Comparison of ENCODE assay signal across 23 cellular contexts in the genomic region with DNA sequence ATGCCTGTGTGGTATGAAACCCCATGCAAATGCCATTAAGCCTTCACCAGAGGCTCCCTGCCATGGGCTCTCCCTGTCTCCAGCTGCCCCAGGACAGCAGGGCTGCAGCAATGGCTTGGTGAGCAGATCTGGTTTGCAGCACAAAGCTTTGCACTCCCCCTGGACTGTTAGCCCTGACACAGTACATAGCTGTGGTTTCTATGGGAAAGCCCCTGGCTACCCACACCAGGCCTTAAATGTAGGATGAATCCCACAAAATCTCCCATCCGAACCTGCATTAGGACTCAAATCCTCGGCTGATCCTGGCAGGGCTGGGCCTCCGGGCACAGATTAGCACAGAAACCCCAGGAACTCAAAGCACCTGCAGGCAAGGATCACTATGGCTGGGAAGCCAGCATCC.
DNase-seq lines count a peak whose midpoint lies in the region; TF ChIP-seq lines count a peak whose summit lies in the region.
"Had no signal": no experiment of that assay in that cellular context is flagged by ENCODE, and none has a peak within 500 bp of the region (broad histone marks: within the 10 kb centered on the region; RNA-seq: fewer than 3 reads in every experiment).

No MANE protein-coding gene starts in this region.

- no peaks in the 10 kb centered on the region for H3K4me1 Mint-ChIP-seq in activated T-helper 1 cell treated with anti-CD3 and anti-CD28 coated beads, Interleukin-12 subunit alpha, Interleukin-12 subunit beta, Interleukin-2, Interleukin-4 antibody, amounts not matched to agents 30 ng/mL and 10 ng/mL and 1 ng/mL, durations not matched to agents 14 hours and 24 hours and 36 hours (ENCODE audit: low read depth)

- 71% methylated on average over 3 of the region's 3 CpGs for WGBS in mesenchymal stem cell

- H3K4me3 ChIP-seq in choroid plexus epithelial cell (ENCODE audit: low read depth, low read length) (no peak overlapping the region), mesenchymal stem cell (ENCODE audit: insufficient read depth in 1 of 2, low read depth in 1 of 2, low read length in 2 of 2) (no peak overlapping the region)
- no peak overlapping the region for H3K4me3 ChIP-seq in effector memory CD4-positive, alpha-beta T cell (ENCODE audit: insufficient read depth, low read depth, low read length, poor library complexity, severe bottlenecking)
- H3K4me3 ChIP-seq: GM23338, heart right ventricle, pancreas, spleen, transverse colon had no signal

- H3K27ac Mint-ChIP-seq in activated T-helper 1 cell treated with anti-CD3 and anti-CD28 coated beads, Interleukin-12 subunit alpha, Interleukin-12 subunit beta, Interleukin-2, Interleukin-4 antibody, amounts not matched to agents 30 ng/mL and 10 ng/mL and 1 ng/mL, durations not matched to agents 14 hours and 24 hours and 36 hours: no peak overlapping the region
- H3K27ac Mint-ChIP-seq: CD8-positive, alpha-beta T cell; dendritic cell treated with granulocyte-macrophage colony-stimulating factor and Interleukin-4, amounts not matched to agents 40 ng/mL and 50 ng/mL, for 4 days; GM23338; stimulated activated effector memory CD8-positive, alpha-beta T cell treated with anti-CD3 and anti-CD28 coated beads, Interleukin-12 subunit alpha, Interleukin-12 subunit beta, amount 100 ng/mL, for 72 hours had no signal

- no peaks in the 10 kb centered on the region for H3K79me1 ChIP-seq in mesenchymal stem cell (replicated peaks; ENCODE audit: low read length, poor library complexity, severe bottlenecking)

- no peaks in the 10 kb centered on the region for H3K9me3 ChIP-seq in mesenchymal stem cell (ENCODE audit: control insufficient read depth, low read length)
- H3K9me3 ChIP-seq in effector memory CD4-positive, alpha-beta T cell (ENCODE audit: control insufficient read depth, low read length): no peaks in the 10 kb centered on the region
- H3K9me3 ChIP-seq: pancreas, spleen, transverse colon had no signal

- H2AFZ ChIP-seq in mesenchymal stem cell (ENCODE audit: low read depth, low read length): no peak overlapping the region
- H2AFZ ChIP-seq: GM23338 had no signal

- H3K18ac ChIP-seq in mesenchymal stem cell (ENCODE audit: low read depth in 1 of 2, low read length in 2 of 2): no peak overlapping the region

- no peaks in the 10 kb centered on the region for H3K27me3 Mint-ChIP-seq in activated T-helper 1 cell treated with anti-CD3 and anti-CD28 coated beads, Interleukin-12 subunit alpha, Interleukin-12 subunit beta, Interleukin-2, Interleukin-4 antibody, amounts not matched to agents 30 ng/mL and 10 ng/mL and 1 ng/mL, durations not matched to agents 14 hours and 24 hours and 36 hours (ENCODE audit: insufficient read depth)

- H2BK15ac ChIP-seq in mesenchymal stem cell (ENCODE audit: low read depth, poor library complexity, severe bottlenecking): no peak overlapping the region

- no peak overlapping the region for H3K4ac ChIP-seq in mesenchymal stem cell (ENCODE audit: low read depth in 1 of 2, low read length in 2 of 2)

- peaks cover 23% of the 10 kb centered on the region for H3K4me1 ChIP-seq in mesenchymal stem cell (ENCODE audit: control insufficient read depth, insufficient read depth, low read depth, low read length)
- no peaks in the 10 kb centered on the region for H3K4me1 ChIP-seq in effector memory CD4-positive, alpha-beta T cell (ENCODE audit: control insufficient read depth, insufficient read depth, low read length, poor library complexity, severe bottlenecking)
- H3K4me1 ChIP-seq: pancreas had no signal

- H3K23ac ChIP-seq in mesenchymal stem cell (ENCODE audit: low read length in 2 of 2): no peak overlapping the region

- no peaks in the 10 kb centered on the region for H3K9me3 Mint-ChIP-seq in activated T-helper 1 cell treated with anti-CD3 and anti-CD28 coated beads, Interleukin-12 subunit alpha, Interleukin-12 subunit beta, Interleukin-2, Interleukin-4 antibody, amounts not matched to agents 30 ng/mL and 10 ng/mL and 1 ng/mL, durations not matched to agents 14 hours and 24 hours and 36 hours
- H3K9me3 Mint-ChIP-seq: CD8-positive, alpha-beta T cell; dendritic cell treated with granulocyte-macrophage colony-stimulating factor and Interleukin-4, amounts not matched to agents 40 ng/mL and 50 ng/mL, for 4 days; GM23338; stimulated activated effector memory CD8-positive, alpha-beta T cell treated with anti-CD3 and anti-CD28 coated beads, Interleukin-12 subunit alpha, Interleukin-12 subunit beta, amount 100 ng/mL, for 72 hours had no signal

- no peaks in the 10 kb centered on the region for H3K36me3 Mint-ChIP-seq in activated T-helper 1 cell treated with anti-CD3 and anti-CD28 coated beads, Interleukin-12 subunit alpha, Interleukin-12 subunit beta, Interleukin-2, Interleukin-4 antibody, amounts not matched to agents 30 ng/mL and 10 ng/mL and 1 ng/mL, durations not matched to agents 14 hours and 24 hours and 36 hours (ENCODE audit: low read depth)
- H3K36me3 Mint-ChIP-seq: CD8-positive, alpha-beta T cell; stimulated activated effector memory CD8-positive, alpha-beta T cell treated with anti-CD3 and anti-CD28 coated beads, Interleukin-12 subunit alpha, Interleukin-12 subunit beta, amount 100 ng/mL, for 72 hours had no signal

- intact Hi-C loops in activated T-helper 1 cell treated with anti-CD3 and anti-CD28 coated beads, Interleukin-12 subunit alpha, Interleukin-12 subunit beta, Interleukin-2, Interleukin-4 antibody, amounts not matched to agents 30 ng/mL and 10 ng/mL and 1 ng/mL, durations not matched to agents 14 hours and 24 hours and 36 hours (cut with micrococcal nuclease): loop anchor here (5.0 kb wide), 1 partner anchor 1194 kb away; no protein-coding TSS in a partner anchor

- H2BK5ac ChIP-seq in mesenchymal stem cell (ENCODE audit: low read depth, low read length, poor library complexity, severe bottlenecking): no peak overlapping the region

- H3K14ac ChIP-seq in mesenchymal stem cell (ENCODE audit: low read length in 2 of 2): no peak overlapping the region

- H3K36me3 ChIP-seq in mesenchymal stem cell (ENCODE audit: control insufficient read depth in 1 of 2, insufficient read depth in 2 of 2, low read depth in 1 of 2, low read length in 2 of 2): no peaks in the 10 kb centered on the region
- no peaks in the 10 kb centered on the region for H3K36me3 ChIP-seq in effector memory CD4-positive, alpha-beta T cell (ENCODE audit: control insufficient read depth, insufficient read depth, low read length)
- H3K36me3 ChIP-seq: pancreas, spleen, transverse colon had no signal

- H3K4me2 ChIP-seq in mesenchymal stem cell (ENCODE audit: low read length, poor library complexity, severe bottlenecking): no peak overlapping the region
- H3K4me2 ChIP-seq: GM23338 had no signal

- H3K4me3 Mint-ChIP-seq in activated T-helper 1 cell treated with anti-CD3 and anti-CD28 coated beads, Interleukin-12 subunit alpha, Interleukin-12 subunit beta, Interleukin-2, Interleukin-4 antibody, amounts not matched to agents 30 ng/mL and 10 ng/mL and 1 ng/mL, durations not matched to agents 14 hours and 24 hours and 36 hours: no peak overlapping the region
- H3K4me3 Mint-ChIP-seq: CD8-positive, alpha-beta T cell; dendritic cell treated with granulocyte-macrophage colony-stimulating factor and Interleukin-4, amounts not matched to agents 40 ng/mL and 50 ng/mL, for 4 days; GM23338; stimulated activated effector memory CD8-positive, alpha-beta T cell treated with anti-CD3 and anti-CD28 coated beads, Interleukin-12 subunit alpha, Interleukin-12 subunit beta, amount 100 ng/mL, for 72 hours had no signal

- DNase-seq in A172 (ENCODE audit: low spot score): peak; percentile 62
- peak; percentile 89 for DNase-seq in M059J (ENCODE audit: low read depth)
- peak; percentile 71 for DNase-seq in choroid plexus epithelial cell (ENCODE audit: low read depth)
- DNase-seq in mesenchymal stem cell: peak; percentile 73
- no peak for DNase-seq in effector memory CD4-positive, alpha-beta T cell
- DNase-seq in nucleus accumbens (lab: John Stamatoyannopoulos, UW): no peak
- no peak for DNase-seq in activated T-helper 1 cell treated with anti-CD3 and anti-CD28 coated beads, Interleukin-12 subunit alpha, Interleukin-12 subunit beta, Interleukin-2, Interleukin-4 antibody, amounts not matched to agents 30 ng/mL and 10 ng/mL and 1 ng/mL, durations not matched to agents 14 hours and 24 hours and 36 hours (ENCODE audit: low spot score)
- no peak for DNase-seq in NCI-H82 treated with DMSO at 0.1 percent for 48 hours (lab: John Stamatoyannopoulos, UW; ENCODE audit: unreplicated experiment)
- DNase-seq: 8988T; activated CD4-positive, CD25-positive, alpha-beta regulatory T cell; amygdala; CD8-positive, alpha-beta T cell; erythroblast; heart right ventricle; left cardiac atrium; NCI-H1436; pancreas; spleen; T-helper 1 cell; transverse colon had no signal

- no peak overlapping the region for H2BK120ac ChIP-seq in mesenchymal stem cell (ENCODE audit: low read depth, low read length)

- peaks cover 0 to under 1% of the 10 kb centered on the region in 2 experiments for H3K27me3 ChIP-seq in mesenchymal stem cell (ENCODE audit: control insufficient read depth in 1 of 2, insufficient read depth in 1 of 2, low read length in 2 of 2)
- H3K27me3 ChIP-seq in effector memory CD4-positive, alpha-beta T cell (replicated peaks; ENCODE audit: control insufficient read depth, insufficient read depth, low read length, poor library complexity, severe bottlenecking): no peaks in the 10 kb centered on the region
- H3K27me3 ChIP-seq: heart right ventricle, pancreas, transverse colon had no signal

- no peak for TF ChIP-seq CTCF in choroid plexus epithelial cell (conservative IDR thresholded peaks at IDR 0.05; ENCODE audit: low read depth, low read length)

- no peak overlapping the region for H4K91ac ChIP-seq in mesenchymal stem cell (ENCODE audit: low read length)

- H2AK5ac ChIP-seq in mesenchymal stem cell (ENCODE audit: low read length, severe bottlenecking): no peak overlapping the region

- H3K27ac ChIP-seq in mesenchymal stem cell (ENCODE audit: low read length, poor library complexity, severe bottlenecking): peak overlapping the region; percentile 41
- no peak overlapping the region for H3K27ac ChIP-seq in effector memory CD4-positive, alpha-beta T cell (ENCODE audit: insufficient read depth, low read length, poor library complexity, severe bottlenecking)
- H3K27ac ChIP-seq: heart right ventricle, pancreas, spleen had no signal

- no peak overlapping the region for H4K8ac ChIP-seq in mesenchymal stem cell (ENCODE audit: low read length)

- H3K9ac ChIP-seq in mesenchymal stem cell (ENCODE audit: low read length): peak overlapping the region; percentile 1

- no peak overlapping the region for H2BK12ac ChIP-seq in mesenchymal stem cell (ENCODE audit: low read length in 2 of 2)

Comparison
In these comparisons a context has a peak if more than half of its experiments do, and no peak if none do; other contexts are left out.
1. DNase-seq: peak in A172 (single experiment), M059J (single experiment), choroid plexus epithelial cell (single experiment) and mesenchymal stem cell (single experiment); none in effector memory CD4-positive, alpha-beta T cell (0 of 3), nucleus accumbens (0 of 56), activated T-helper 1 cell treated with anti-CD3 and anti-CD28 coated beads, Interleukin-12 subunit alpha, Interleukin-12 subunit beta, Interleukin-2, Interleukin-4 antibody, amounts not matched to agents 30 ng/mL and 10 ng/mL and 1 ng/mL, durations not matched to agents 14 hours and 24 hours and 36 hours (single experiment) and NCI-H82 treated with DMSO at 0.1 percent for 48 hours (single experiment).